Comparison of ENCODE assay signal across 8 cellular contexts in genomic region chr3:4584537-4585249, GRCh38.
DNase-seq lines count a peak whose midpoint lies in the region; ATAC-seq and TF ChIP-seq lines count a peak whose summit lies in the region.

No MANE protein-coding gene starts in this region.

- H3K27ac Mint-ChIP-seq in activated naive CD8-positive, alpha-beta T cell treated with anti-CD3 and anti-CD28 coated beads for 36 hours, result peak overlapping the region; percentile 92

- peaks cover 1% of the 10 kb centered on the region for H3K36me3 Mint-ChIP-seq in activated naive CD8-positive, alpha-beta T cell treated with anti-CD3 and anti-CD28 coated beads for 36 hours

- intact Hi-C loops in left lung (cut with DNase I), result no loop called here

- H3K4me3 ChIP-seq in left lung, result peak overlapping the region; percentile 3 to 13
- peak overlapping the region; percentile 72 for H3K4me3 ChIP-seq in thoracic aorta

- H3K27me3 ChIP-seq in left lung (no peaks in the 10 kb centered on the region), thoracic aorta (replicated peaks; ENCODE audit: insufficient read depth) (no peaks in the 10 kb centered on the region)

- peak; percentile 65 to 70 for ATAC-seq in activated CD4-positive, CD25-positive, alpha-beta regulatory T cell treated with anti-CD3 and anti-CD28 coated beads, Interleukin-2, amount 50 U/mL, for 24 hours
- ATAC-seq in HG03571 (IDR thresholded peaks at IDR 0.05; ENCODE audit: unreplicated experiment) (peak; percentile 44), left lung (peak; percentile 64), thoracic aorta (ENCODE audit: insufficient number of reproducible peaks, low FRiP score, low read depth) (no peak)

- no peaks in the 10 kb centered on the region for H3K27me3 Mint-ChIP-seq in activated naive CD8-positive, alpha-beta T cell treated with anti-CD3 and anti-CD28 coated beads for 36 hours

- H3K9me3 ChIP-seq in left lung (no peaks in the 10 kb centered on the region), thoracic aorta (no peaks in the 10 kb centered on the region)

- peaks cover 67% of the 10 kb centered on the region for H3K4me1 Mint-ChIP-seq in activated naive CD8-positive, alpha-beta T cell treated with anti-CD3 and anti-CD28 coated beads for 36 hours

- TF ChIP-seq CTCF in left lung (IDR thresholded peaks at IDR 0.05), result no peak
- TF ChIP-seq CTCF in thoracic aorta (IDR thresholded peaks at IDR 0.05), result peak; percentile 25

- H3K4me1 ChIP-seq in left lung, result peaks cover 15 to 46% of the 10 kb centered on the region in 2 donors
- H3K4me1 ChIP-seq in thoracic aorta (ENCODE audit: control insufficient read depth in 1 of 2, low read depth in 2 of 2), result peaks cover 40 to 84% of the 10 kb centered on the region in 2 donors

- H3K36me3 ChIP-seq in left lung (no peaks in the 10 kb centered on the region), thoracic aorta (no peaks in the 10 kb centered on the region)

- no peak for DNase-seq in activated CD4-positive, CD25-positive, alpha-beta regulatory T cell treated with anti-CD3 and anti-CD28 coated beads, Interleukin-2, amount 50 U/mL, for 72 hours
- DNase-seq in activated naive CD8-positive, alpha-beta T cell treated with anti-CD3 and anti-CD28 coated beads for 36 hours, result peak; percentile 38
- peak in 1 of 2 donors; percentile 47 for DNase-seq in left lung
- no peak for DNase-seq in thoracic aorta (ENCODE audit: low spot score)
- no peak for DNase-seq in kidney glomerular epithelial cell (lab: John Stamatoyannopoulos, UW)
- no peak for DNase-seq in DMS153 (lab: John Stamatoyannopoulos, UW)

- H3K4me3 Mint-ChIP-seq in activated naive CD8-positive, alpha-beta T cell treated with anti-CD3 and anti-CD28 coated beads for 36 hours, result peak overlapping the region; percentile 81

- peak overlapping the region; percentile 60 to 74 for H3K27ac ChIP-seq in left lung
- peak overlapping the region; percentile 86 to 91 for H3K27ac ChIP-seq in thoracic aorta

- no peaks in the 10 kb centered on the region for H3K9me3 Mint-ChIP-seq in activated naive CD8-positive, alpha-beta T cell treated with anti-CD3 and anti-CD28 coated beads for 36 hours
